Comparison of ENCODE assay signal across 24 cellular contexts in the genomic region with DNA sequence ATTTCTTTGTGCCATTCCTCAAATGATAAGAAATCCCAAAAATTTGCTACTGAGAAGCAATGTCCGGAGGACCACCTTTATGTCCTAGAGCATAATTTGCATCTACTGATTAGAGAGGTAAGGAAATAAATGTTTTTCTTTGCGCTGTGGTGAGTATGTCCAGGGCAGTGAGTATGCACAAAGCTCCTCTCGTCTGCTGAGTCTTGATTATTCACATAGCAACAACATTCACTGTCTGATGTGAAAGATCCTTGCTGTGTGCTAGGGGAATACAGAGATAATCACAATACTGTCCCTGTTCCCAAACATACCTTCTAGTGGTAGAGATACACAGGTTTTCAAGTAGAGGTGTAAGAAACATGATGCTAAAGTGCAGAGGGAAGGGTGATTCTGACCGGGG. TPM values are rescaled to one million over a fixed set of nuclear protein-coding genes. Genes with fewer than 3 reads are reported as not detected.
"Had no signal": no experiment of that assay in that cellular context is flagged by ENCODE, and none has a peak within 500 bp of the region (broad histone marks: within the 10 kb centered on the region; RNA-seq: fewer than 3 reads in every experiment).

No MANE protein-coding gene starts in this region.

- H3K27ac ChIP-seq: coronary artery, lower lobe of right lung, neural progenitor cell, parathyroid adenoma, stomach, thyroid gland had no signal

- ATAC-seq: effector memory CD8-positive, alpha-beta T cell; left ventricle myocardium superior; lower lobe of right lung; sciatic nerve had no signal

- H3K4me3 ChIP-seq: coronary artery, lower lobe of right lung, neural progenitor cell, smooth muscle cell, stomach, thyroid gland had no signal

- H3K4me3 Mint-ChIP-seq: effector memory CD8-positive, alpha-beta T cell; immature natural killer cell; nephron; neural progenitor cell; type B pancreatic cell had no signal

- H3K27ac Mint-ChIP-seq: effector memory CD8-positive, alpha-beta T cell; nephron; neural progenitor cell; progenitor cell of endocrine pancreas; type B pancreatic cell had no signal

- H3K9me3 Mint-ChIP-seq: effector memory CD8-positive, alpha-beta T cell; immature natural killer cell; nephron; neural progenitor cell; type B pancreatic cell had no signal

- H3K9me3 ChIP-seq: lower lobe of right lung, stomach, thyroid gland had no signal

- H3K79me2 ChIP-seq: parathyroid adenoma had no signal

- H3K4me1 ChIP-seq: lower lobe of right lung, neural progenitor cell, parathyroid adenoma, thyroid gland had no signal

- H3K27me3 ChIP-seq: neural progenitor cell, stomach, thyroid gland had no signal

- H3K27me3 Mint-ChIP-seq: effector memory CD8-positive, alpha-beta T cell; progenitor cell of endocrine pancreas; type B pancreatic cell had no signal

- H3K4me2 ChIP-seq: neural progenitor cell, smooth muscle cell had no signal

- DNase-seq: effector memory CD8-positive, alpha-beta T cell; hypothalamus; immature natural killer cell; islet precursor cell; left ventricle myocardium superior; lower lobe of right lung; stimulated activated CD4-positive, alpha-beta T cell treated with anti-CD3 and anti-CD28 coated beads, Interleukin-12 subunit alpha, Interleukin-12 subunit beta, amount 100 ng/mL, for 4 hours; stimulated activated CD4-positive, alpha-beta T cell treated with anti-CD3 and anti-CD28 coated beads, Interleukin-1b, Interleukin-23, amount 100 ng/mL, for 48 hours; stimulated activated CD4-positive, alpha-beta T cell treated with anti-CD3 and anti-CD28 coated beads, Interleukin-4, amount 100 ng/mL, for 1 hour; stimulated activated CD8-positive, alpha-beta memory T cell treated with anti-CD3 and anti-CD28 coated beads, Interleukin-4, amount 100 ng/mL, for 48 hours; stimulated activated naive CD4-positive, alpha-beta T cell; stomach; thyroid gland had no signal

- H2AFZ ChIP-seq: neural progenitor cell, parathyroid adenoma had no signal

- H3K4me1 Mint-ChIP-seq: nephron, neural progenitor cell had no signal

RNA-seq across cellular contexts. Expression of a gene that starts 54.0 kb away (rescaled TPM):
- total RNA-seq: left ventricle myocardium superior, lower lobe of right lung, mesenteric fat pad, myocyte, subcutaneous adipose tissue had no signal
- polyA plus RNA-seq: immature natural killer cell had no signal
